ENCODE assay signal across 8 cellular contexts in the genomic region with DNA sequence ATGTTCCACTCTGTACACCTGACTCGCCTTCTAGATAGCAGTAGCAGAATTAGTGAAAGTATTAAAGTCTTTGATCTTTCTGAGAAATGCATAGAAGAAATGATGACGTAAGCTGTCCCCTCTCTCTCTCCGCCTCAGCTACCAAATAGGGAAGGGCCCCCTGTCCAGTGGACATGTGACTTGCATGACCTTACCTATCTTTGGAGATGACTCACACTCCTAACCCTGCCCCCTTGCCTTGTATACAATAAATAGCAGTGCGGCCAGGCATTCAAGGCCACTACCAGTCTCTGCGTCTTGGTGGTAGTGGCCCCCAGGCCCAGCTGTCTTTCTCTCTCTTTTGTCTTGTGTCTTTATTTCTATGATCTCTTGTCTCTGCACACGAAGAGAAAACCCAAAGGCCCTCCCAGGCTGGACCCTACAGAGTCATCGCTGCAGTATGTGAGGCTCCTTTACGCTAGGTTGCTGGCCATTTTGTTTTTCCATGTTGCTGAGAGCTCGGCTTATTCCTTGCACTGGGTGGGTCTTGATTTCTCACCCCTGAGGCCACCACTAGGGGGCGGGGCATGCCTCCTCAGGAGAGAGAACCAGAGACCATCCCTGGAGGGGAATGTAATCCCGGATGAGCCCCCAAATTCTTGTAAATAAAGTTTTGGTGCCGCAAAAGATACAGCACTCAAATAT. TPM values are rescaled to one million over a fixed set of nuclear protein-coding genes. Genes with fewer than 3 reads are reported as not detected.
DNase-seq lines count a peak whose midpoint lies in the region; ATAC-seq, FAIRE-seq and TF ChIP-seq lines count a peak whose summit lies in the region.

No MANE protein-coding gene starts in this region.

- no peaks in the 10 kb centered on the region for H3K9me3 ChIP-seq in endothelial cell of umbilical vein (replicated peaks; ENCODE audit: control insufficient read depth, insufficient read depth, low read length)
- no peaks in the 10 kb centered on the region for H3K9me3 ChIP-seq in small intestine (ENCODE audit: control insufficient read depth, low read depth)

- H3K9me1 ChIP-seq in endothelial cell of umbilical vein (replicated peaks; ENCODE audit: control insufficient read depth, extremely low read depth, insufficient read depth, low read length), result no peaks in the 10 kb centered on the region

- no peak overlapping the region for H3K9ac ChIP-seq in endothelial cell of umbilical vein (replicated peaks; ENCODE audit: extremely low read depth, insufficient read depth, low read length)

- no peaks in the 10 kb centered on the region for H4K20me1 ChIP-seq in endothelial cell of umbilical vein (replicated peaks; ENCODE audit: control insufficient read depth, extremely low read depth, insufficient read depth, low read length)

- intact Hi-C loops in endothelial cell of umbilical vein (cut with micrococcal nuclease), result loop anchor here (1.0 to 2.0 kb wide), 5 partner anchors 52 to 423 kb away; a partner anchor contains a TSS

- DNase-seq in stimulated activated CD4-positive, alpha-beta T cell treated with anti-CD3 and anti-CD28 coated beads, Interleukin-15, amount 100 ng/mL, for 24 hours, result peak; percentile 28
- DNase-seq in stimulated activated CD4-positive, alpha-beta T cell treated with anti-CD3 and anti-CD28 coated beads, Interleukin-1b, Interleukin-23, amount 100 ng/mL, for 48 hours, result no peak
- DNase-seq in NCI-H526 (lab: John Stamatoyannopoulos, UW) (peak; percentile 20 to 87), endothelial cell of umbilical vein (ENCODE audit: low read depth, low spot score) (peak; percentile 18), activated gamma-delta T cell (lab: John Stamatoyannopoulos, UW) (no peak), small intestine (no peak)

- H3K4me1 ChIP-seq in endothelial cell of umbilical vein (ENCODE audit: control insufficient read depth, extremely low read depth, insufficient read depth, low read length) (peaks cover 4% of the 10 kb centered on the region), small intestine (ENCODE audit: control insufficient read depth in 2 of 2, insufficient read depth in 1 of 2, low read depth in 1 of 2, low read length in 1 of 2) (no peaks in the 10 kb centered on the region)

- no peaks in the 10 kb centered on the region for H3K79me2 ChIP-seq in endothelial cell of umbilical vein (ENCODE audit: control insufficient read depth, insufficient read depth, low read length)

- H3K27me3 ChIP-seq in endothelial cell of umbilical vein (ENCODE audit: control insufficient read depth in 2 of 2, insufficient read depth in 2 of 2, low read length in 2 of 2) (peaks cover 0 to under 1% of the 10 kb centered on the region in 2 experiments), small intestine (ENCODE audit: control insufficient read depth in 2 of 2, insufficient read depth in 2 of 2, low read length in 2 of 2) (no peaks in the 10 kb centered on the region)

- H3K36me3 ChIP-seq in endothelial cell of umbilical vein (ENCODE audit: control insufficient read depth in 2 of 2, extremely low read depth in 1 of 2, insufficient read depth in 2 of 2, low read length in 2 of 2), result no peaks in the 10 kb centered on the region
- H3K36me3 ChIP-seq in small intestine (ENCODE audit: control insufficient read depth in 2 of 2, insufficient read depth in 2 of 2, low read length in 2 of 2), result no peaks in the 10 kb centered on the region

- no peak overlapping the region for H2AFZ ChIP-seq in endothelial cell of umbilical vein (ENCODE audit: low read depth, low read length)

- no peak for FAIRE-seq in endothelial cell of umbilical vein (lab: Jason Lieb, UNC)
- no peak for FAIRE-seq in small intestine (lab: Jason Lieb, UNC)

- CTCF ChIA-PET in endothelial cell of umbilical vein (lab: Charles Lee), result interaction anchor here (0.7 to 3.3 kb wide), 15 partner anchors 14 to 207 kb away, joined by 3 to 28 read pairs (median 4); a partner anchor contains a TSS

- H3K27ac ChIP-seq in endothelial cell of umbilical vein (ENCODE audit: insufficient read depth, low read depth, low read length), result no peak overlapping the region
- no peak overlapping the region for H3K27ac ChIP-seq in small intestine (ENCODE audit: low read depth in 1 of 2, low read length in 1 of 2)

- TF ChIP-seq CTCF in endothelial cell of umbilical vein (IDR thresholded peaks at IDR 0.05; ENCODE audit: extremely low read depth in 1 of 2, insufficient read depth in 1 of 2, low read depth in 1 of 2, low read length in 2 of 2), result peak; percentile 27 to 40

- H3K4me2 ChIP-seq in endothelial cell of umbilical vein (ENCODE audit: insufficient read depth, low read length), result no peak overlapping the region

- BruUV-seq in endothelial cell of umbilical vein (replicated peaks; lab: Mats Ljungman, UMichigan), result no TSS peak

- POLR2A ChIA-PET in endothelial cell of umbilical vein (lab: Charles Lee), result no interaction called here

- ATAC-seq in GM21367 (IDR thresholded peaks at IDR 0.05; ENCODE audit: unreplicated experiment) (no peak), HG02840 (IDR thresholded peaks at IDR 0.05; ENCODE audit: low FRiP score, unreplicated experiment) (no peak)

- H3K4me3 ChIP-seq in endothelial cell of umbilical vein (replicated peaks in 1 of 3; ENCODE audit: insufficient read depth in 1 of 3, low read depth in 1 of 3, low read length in 3 of 3) (no peak overlapping the region), small intestine (ENCODE audit: low read depth in 1 of 2, low read length in 2 of 2) (no peak overlapping the region)

- TF ChIP-seq POLR2A in endothelial cell of umbilical vein (IDR thresholded peaks at IDR 0.05; ENCODE audit: low read depth, low read length), result no peak

- dilution Hi-C loops in endothelial cell of umbilical vein (cut with MboI; ENCODE audit: extremely low pct_ligation_motif_present, low sequenced_read_pairs), result no loop called here

- WGBS in small intestine, 3 donors, result 81 to 83% (median 82%) methylated on average over 12 of the region's 12 CpGs

TF ChIP-seq in endothelial cell of umbilical vein, 7 proteins besides CTCF, POLR2A, EP300 and RAD21:
- TF ChIP-seq, protein P1, sequence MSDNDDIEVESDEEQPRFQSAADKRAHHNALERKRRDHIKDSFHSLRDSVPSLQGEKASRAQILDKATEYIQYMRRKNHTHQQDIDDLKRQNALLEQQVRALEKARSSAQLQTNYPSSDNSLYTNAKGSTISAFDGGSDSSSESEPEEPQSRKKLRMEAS (IDR thresholded peaks at IDR 0.05; ENCODE audit: insufficient read depth, insufficient read length), result no peak
- TF ChIP-seq FOS (IDR thresholded peaks at IDR 0.05; ENCODE audit: borderline replicate concordance, insufficient read depth, low read length) (no peak), JUN (IDR thresholded peaks at IDR 0.05; ENCODE audit: borderline replicate concordance, insufficient read depth, insufficient read length, low read depth) (no peak), POLR2AphosphoS5 (IDR thresholded peaks at IDR 0.05; ENCODE audit: insufficient read depth, low read depth, low read length) (no peak), MYC (IDR thresholded peaks at IDR 0.05; ENCODE audit: low read depth, low read length) (no peak), EZH2 (IDR thresholded peaks at IDR 0.05; ENCODE audit: borderline replicate concordance, low read depth, low read length, severe bottlenecking) (no peak), GATA2 (IDR thresholded peaks at IDR 0.05; ENCODE audit: insufficient read depth, insufficient read length, low read depth, low read length) (no peak)

RNA-seq across cellular contexts. Expression of a gene that starts 16.0 kb away (rescaled TPM):
- total RNA-seq in endothelial cell of umbilical vein, result 0.02 TPM in 1 of 2 replicates, not detected in the other
- 0.01 TPM in 1 of 2 replicates, not detected in the other for polyA plus RNA-seq in endothelial cell of umbilical vein
- 0.01 TPM in 1 of 2 replicates, not detected in the other for polyA plus RNA-seq in endothelial cell of umbilical vein (2011; cell fraction: cytosol; rRNA removed)
- 0.03 TPM in 2 replicates for polyA plus RNA-seq in endothelial cell of umbilical vein (2011; cell fraction: nucleus; rRNA removed)
- not detected in 2 replicates for polyA plus RNA-seq in endothelial cell of umbilical vein (2012)
- 0.06 TPM in 1 of 2 replicates, not detected in the other for polyA minus RNA-seq in endothelial cell of umbilical vein
- polyA minus RNA-seq in endothelial cell of umbilical vein (2011; cell fraction: cytosol; rRNA and poly(A)+ RNA removed), result not detected
- not detected in 2 replicates for polyA minus RNA-seq in endothelial cell of umbilical vein (2011; cell fraction: nucleus; rRNA and poly(A)+ RNA removed)
- under 1 TPM in 1 of 3 donors, not detected in 2; 0.03 TPM for polyA plus RNA-seq in small intestine

RNA-seq across cellular contexts. Expression of a gene that starts 54.7 kb away (rescaled TPM):
- total RNA-seq in endothelial cell of umbilical vein, result 64.6 and 64.8 TPM in 2 replicates
- polyA plus RNA-seq in endothelial cell of umbilical vein (40.7 and 44.3 TPM in 2 replicates), small intestine (10 to 100 TPM; 38.5 to 39.7 (median 39.1) TPM)
- polyA plus RNA-seq in endothelial cell of umbilical vein (2011; cell fraction: cytosol; rRNA removed), result 48.2 and 51.9 TPM in 2 replicates
- 114 and 117 TPM in 2 replicates for polyA plus RNA-seq in endothelial cell of umbilical vein (2011; cell fraction: nucleus; rRNA removed)
- polyA plus RNA-seq in endothelial cell of umbilical vein (2012), result 44.0 and 48.2 TPM in 2 replicates
- polyA minus RNA-seq in endothelial cell of umbilical vein, result 59.4 and 69.0 TPM in 2 replicates
- polyA minus RNA-seq in endothelial cell of umbilical vein (2011; cell fraction: cytosol; rRNA and poly(A)+ RNA removed), result 18.6 TPM
- polyA minus RNA-seq in endothelial cell of umbilical vein (2011; cell fraction: nucleus; rRNA and poly(A)+ RNA removed), result 60.1 and 72.5 TPM in 2 replicates

Comparison
In these comparisons a context has a peak if more than half of its experiments do, and no peak if none do; other contexts are left out.
1. DNase-seq: peak in stimulated activated CD4-positive, alpha-beta T cell treated with anti-CD3 and anti-CD28 coated beads, Interleukin-15, amount 100 ng/mL, for 24 hours (single experiment), NCI-H526 (2 of 2) and endothelial cell of umbilical vein (single experiment); none in stimulated activated CD4-positive, alpha-beta T cell treated with anti-CD3 and anti-CD28 coated beads, Interleukin-1b, Interleukin-23, amount 100 ng/mL, for 48 hours (single experiment), activated gamma-delta T cell (single experiment) and small intestine (single experiment).